In the genomic region with DNA sequence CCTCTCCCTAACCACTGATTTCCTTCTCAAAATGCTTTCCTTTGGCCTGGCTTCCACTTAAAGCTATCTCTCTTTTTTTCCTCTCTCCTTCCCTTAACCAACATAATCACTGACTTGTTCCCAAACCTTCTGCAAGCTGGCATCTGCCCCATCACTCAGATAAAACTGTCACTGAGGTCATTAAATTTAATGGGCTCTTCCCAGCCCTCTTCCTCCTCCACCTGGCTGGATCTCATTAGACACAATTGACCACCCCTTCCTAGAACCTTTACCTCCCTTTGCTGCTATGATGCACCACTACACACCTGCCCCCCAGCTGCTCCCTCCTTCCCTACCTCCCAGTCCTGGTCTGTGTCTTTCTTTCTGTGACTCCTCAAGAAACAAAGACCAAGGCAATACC, we compare ENCODE assay signal across 28 cellular contexts. TPM values are rescaled to one million over a fixed set of nuclear protein-coding genes. Genes with fewer than 3 reads are reported as not detected.
"Had no signal": no experiment of that assay in that cellular context is flagged by ENCODE, and none has a peak within 500 bp of the region (broad histone marks: within the 10 kb centered on the region; RNA-seq: fewer than 3 reads in every experiment).

No MANE protein-coding gene starts in this region.

- H3K27me3 ChIP-seq: SJSA1 had no signal

- H3K36me3 Mint-ChIP-seq: activated CD4-positive, alpha-beta memory T cell treated with anti-CD3 and anti-CD28 coated beads for 36 hours; activated naive CD8-positive, alpha-beta T cell; brain had no signal

- H3K27ac ChIP-seq: cardiac muscle cell, SJSA1, VCaP had no signal

- ATAC-seq: activated T-helper 17 cell treated with anti-CD3 and anti-CD28 coated beads, Interleukin-2, amount 50 U/mL, for 72 hours; PC-3; SK-N-SH treated with all-trans-retinoic acid at 6 μM for 48 hours had no signal

- H3K4me3 Mint-ChIP-seq: activated CD4-positive, alpha-beta memory T cell treated with anti-CD3 and anti-CD28 coated beads for 36 hours; activated CD4-positive, alpha-beta T cell treated with anti-CD3 and anti-CD28 coated beads, Interleukin-2, amount 10 ng/mL, durations not matched to agents 7 days and 5 days; activated naive CD4-positive, alpha-beta T cell treated with anti-CD3 and anti-CD28 coated beads for 36 hours; activated naive CD8-positive, alpha-beta T cell; activated T-helper 17 cell treated with anti-CD3 and anti-CD28 coated beads, Interleukin-2, amount 50 U/mL, for 72 hours; brain had no signal

- DNase-seq: activated CD4-positive, alpha-beta memory T cell treated with anti-CD3 and anti-CD28 coated beads for 36 hours; activated CD4-positive, alpha-beta T cell treated with anti-CD3 and anti-CD28 coated beads, Interleukin-2, amount 10 ng/mL, durations not matched to agents 7 days and 5 days; activated CD4-positive, CD25-positive, alpha-beta regulatory T cell; activated CD8-positive, alpha-beta memory T cell treated with anti-CD3 and anti-CD28 coated beads for 24 hours; activated gamma-delta T cell; activated naive CD4-positive, alpha-beta T cell treated with anti-CD3 and anti-CD28 coated beads for 36 hours; activated T-cell treated with anti-CD3 and anti-CD28 coated beads for 4 hours; activated T-cell treated with anti-CD3 and anti-CD28 coated beads, Interleukin-2, amount 50 U/mL, for 48 hours; amygdala; KG1; NCI-H1048; NCI-H1930; NCI-H446; NCI-H524; SHP77; T-helper 2 cell; T1000 had no signal

- H3K9me3 Mint-ChIP-seq: activated CD4-positive, alpha-beta memory T cell treated with anti-CD3 and anti-CD28 coated beads for 36 hours; activated CD4-positive, alpha-beta T cell treated with anti-CD3 and anti-CD28 coated beads, Interleukin-2, amount 10 ng/mL, durations not matched to agents 7 days and 5 days; activated naive CD4-positive, alpha-beta T cell treated with anti-CD3 and anti-CD28 coated beads for 36 hours; activated T-helper 17 cell treated with anti-CD3 and anti-CD28 coated beads, Interleukin-2, amount 50 U/mL, for 72 hours; brain had no signal

- H3K27ac Mint-ChIP-seq: activated CD4-positive, alpha-beta memory T cell treated with anti-CD3 and anti-CD28 coated beads for 36 hours; activated CD4-positive, alpha-beta T cell treated with anti-CD3 and anti-CD28 coated beads, Interleukin-2, amount 10 ng/mL, durations not matched to agents 7 days and 5 days; activated naive CD4-positive, alpha-beta T cell treated with anti-CD3 and anti-CD28 coated beads for 36 hours; activated naive CD8-positive, alpha-beta T cell; activated T-helper 17 cell treated with anti-CD3 and anti-CD28 coated beads, Interleukin-2, amount 50 U/mL, for 72 hours had no signal

- H3K4me3 ChIP-seq: cardiac muscle cell, SJSA1 had no signal

- H3K4me1 Mint-ChIP-seq: activated CD4-positive, alpha-beta T cell treated with anti-CD3 and anti-CD28 coated beads, Interleukin-2, amount 10 ng/mL, durations not matched to agents 7 days and 5 days; activated T-helper 17 cell treated with anti-CD3 and anti-CD28 coated beads, Interleukin-2, amount 50 U/mL, for 72 hours had no signal

- H3K9me3 ChIP-seq: SJSA1 had no signal

- H3K36me3 ChIP-seq: cardiac muscle cell, SJSA1 had no signal

RNA-seq across cellular contexts. Expression of a gene that starts 44.0 kb away (rescaled TPM):
- total RNA-seq: activated CD4-positive, alpha-beta memory T cell treated with anti-CD3 and anti-CD28 coated beads for 36 hours; activated CD4-positive, alpha-beta T cell treated with anti-CD3 and anti-CD28 coated beads, Interleukin-2, amount 10 ng/mL, durations not matched to agents 7 days and 5 days; activated naive CD4-positive, alpha-beta T cell treated with anti-CD3 and anti-CD28 coated beads for 36 hours; activated T-helper 17 cell treated with anti-CD3 and anti-CD28 coated beads, Interleukin-2, amount 50 U/mL, for 72 hours; astrocyte; cardiac muscle cell; LHCN-M2; M059J; SJSA1 had no signal

RNA-seq across cellular contexts. Expression of a gene that starts 48.7 kb away (rescaled TPM):
- total RNA-seq: activated CD4-positive, alpha-beta memory T cell treated with anti-CD3 and anti-CD28 coated beads for 36 hours; activated CD4-positive, alpha-beta T cell treated with anti-CD3 and anti-CD28 coated beads, Interleukin-2, amount 10 ng/mL, durations not matched to agents 7 days and 5 days; activated naive CD4-positive, alpha-beta T cell treated with anti-CD3 and anti-CD28 coated beads for 36 hours; activated T-helper 17 cell treated with anti-CD3 and anti-CD28 coated beads, Interleukin-2, amount 50 U/mL, for 72 hours; astrocyte; cardiac muscle cell; LHCN-M2; M059J; PC-3; SJSA1 had no signal
